9 cellular contexts compared by ENCODE assay signal in genomic region chr12:124543591-124544310, GRCh38. TPM values are rescaled to one million over a fixed set of nuclear protein-coding genes. Genes with fewer than 3 reads are reported as not detected.
DNase-seq lines count a peak whose midpoint lies in the region; ATAC-seq and TF ChIP-seq lines count a peak whose summit lies in the region.
"Had no signal": no experiment of that assay in that cellular context is flagged by ENCODE, and none has a peak within 500 bp of the region (broad histone marks: within the 10 kb centered on the region; RNA-seq: fewer than 3 reads in every experiment).

No MANE protein-coding gene starts in this region.

- in situ Hi-C loops in GM23248 (cut with MboI) = no loop called here

- H3K27me3 ChIP-seq in GM23248 (replicated peaks; ENCODE audit: insufficient read depth) (no peaks in the 10 kb centered on the region), skeletal muscle tissue (ENCODE audit: control insufficient read depth in 3 of 3, insufficient read depth in 3 of 3, low read length in 3 of 3) (no peaks in the 10 kb centered on the region)
- H3K27me3 ChIP-seq: transverse colon had no signal

- H2AFZ ChIP-seq in GM23248 = no peak overlapping the region

- no peak for TF ChIP-seq CTCF in fibroblast of villous mesenchyme (IDR thresholded peaks at IDR 0.05; ENCODE audit: insufficient read depth, low read depth, low read length)

- no peak overlapping the region for H3K4me2 ChIP-seq in GM23248 (ENCODE audit: unreplicated experiment)

- H3K4me3 ChIP-seq in GM23248 (no peak overlapping the region), fibroblast of villous mesenchyme (ENCODE audit: low read depth, low read length) (no peak overlapping the region), skeletal muscle tissue (ENCODE audit: low read length in 3 of 3) (peak overlapping the region in 1 of 3 donors; percentile 6)
- H3K4me3 ChIP-seq: transverse colon had no signal

- H3F3A ChIP-seq in GM23248 (ENCODE audit: insufficient read depth) = peaks cover 15% of the 10 kb centered on the region; the same call in 1 of the 2 replicates

- H3K4me1 ChIP-seq in GM23248 (ENCODE audit: insufficient read depth) = peaks cover 20% of the 10 kb centered on the region
- peaks cover 47 to 65% (median 58%) of the 10 kb centered on the region in 3 donors for H3K4me1 ChIP-seq in skeletal muscle tissue (ENCODE audit: control insufficient read depth in 3 of 3, insufficient read depth in 3 of 3, low read length in 3 of 3)

- no peaks in the 10 kb centered on the region for H3K9me3 ChIP-seq in GM23248 (ENCODE audit: low read depth)
- no peaks in the 10 kb centered on the region for H3K9me3 ChIP-seq in skeletal muscle tissue (ENCODE audit: control insufficient read depth in 3 of 3, low read length in 3 of 3)
- H3K9me3 ChIP-seq: transverse colon had no signal

- no peak overlapping the region for H3K27ac ChIP-seq in GM23248
- H3K27ac ChIP-seq in skeletal muscle tissue (ENCODE audit: low read depth, low read length) = peak overlapping the region; percentile 30

- peaks cover 82% of the 10 kb centered on the region for H3K79me2 ChIP-seq in GM23248 (ENCODE audit: insufficient read depth)

- ATAC-seq in GM18519 (IDR thresholded peaks at IDR 0.05; ENCODE audit: low FRiP score, unreplicated experiment) (no peak), GM21529 (IDR thresholded peaks at IDR 0.05; ENCODE audit: unreplicated experiment) (no peak)
- ATAC-seq: activated CD4-positive, CD25-positive, alpha-beta regulatory T cell treated with anti-CD3 and anti-CD28 coated beads, Interleukin-2, amount 50 U/mL, for 24 hours had no signal

- H4K20me1 ChIP-seq in GM23248 (ENCODE audit: insufficient read depth) = peaks cover 4% of the 10 kb centered on the region; the same call in 1 of the 2 replicates

- no peaks in the 10 kb centered on the region for H3K9me2 ChIP-seq in GM23248 (ENCODE audit: insufficient read depth)

- DNase-seq in GM23248 = peak; percentile 45
- DNase-seq in NCI-H82 treated with DMSO at 0.1 percent for 48 hours (lab: John Stamatoyannopoulos, UW; ENCODE audit: unreplicated experiment) = peak; percentile 94
- DNase-seq in fibroblast of villous mesenchyme (ENCODE audit: low read depth) = peak; percentile 67
- no peak for DNase-seq in activated T-cell treated with anti-CD3 and anti-CD28 coated beads for 4 hours
- DNase-seq: transverse colon had no signal

- no peaks in the 10 kb centered on the region for H3K36me3 ChIP-seq in GM23248 (ENCODE audit: low read depth)
- H3K36me3 ChIP-seq in skeletal muscle tissue (ENCODE audit: control insufficient read depth in 3 of 3, insufficient read depth in 3 of 3, low read length in 3 of 3) = no peaks in the 10 kb centered on the region
- H3K36me3 ChIP-seq: transverse colon had no signal

- H3K9ac ChIP-seq in GM23248 (peak overlapping the region; percentile 64), skeletal muscle tissue (ENCODE audit: low read depth in 1 of 3, low read length in 3 of 3) (peak overlapping the region in 1 of 3 donors; percentile 33)

- WGBS in GM23248 (ENCODE audit: low coverage in 1 of 2, low lambda C conversion rate in 2 of 2, missing lambda C conversion rate in 2 of 2), 2 experiments = 32 to 40% methylated on average over 33 to 35 of the region's 36 CpGs

RNA-seq across cellular contexts. Expression of gene NCOR2, which starts 23.7 kb away (rescaled TPM):
- total RNA-seq in GM23248 (2014; rRNA removed; shearing (Covaris generic)) = 37.7 and 66.0 TPM in 2 replicates
- 40.8 and 43.5 TPM in 2 replicates for polyA plus RNA-seq in GM23248 (2016; fragmentation: Nextera tagmentation; extraction: Ambion mirVana)
- total RNA-seq in fibroblast of villous mesenchyme = 77.3 and 86.8 TPM in 2 replicates
- total RNA-seq in skeletal muscle tissue = 32.9 TPM
